In genomic region chr3:75394562-75395360, GRCh38 we compare ENCODE assay signal across 7 cellular contexts.
DNase-seq lines count a peak whose midpoint lies in the region; ATAC-seq, FAIRE-seq and TF ChIP-seq lines count a peak whose summit lies in the region.
"Not testable (repeated sequence)": the region's sequence is repeated elsewhere in the genome, so short reads cannot be mapped to it uniquely, and the experiment has no call there.

No MANE protein-coding gene starts in this region.

- not testable (repeated sequence) for H3K27me3 Mint-ChIP-seq in nephron progenitor cell (ENCODE audit: low read depth, poor library complexity)

- H3K9me3 Mint-ChIP-seq in nephron progenitor cell, result peaks cover 13% of the 10 kb centered on the region

- intact Hi-C loops in colonic mucosa (cut with DNase I); right cardiac atrium (cut with DNase I); lower lobe of right lung (cut with DNase I): not testable (repeated sequence)

- TF ChIP-seq CTCF in colonic mucosa (IDR thresholded peaks at IDR 0.05); cardiac muscle cell (IDR thresholded peaks at IDR 0.05; ENCODE audit: low read depth, low read length); lower lobe of right lung (IDR thresholded peaks at IDR 0.05); nephron progenitor cell (IDR thresholded peaks at IDR 0.05): not testable (repeated sequence)

- H3K4me1 Mint-ChIP-seq in nephron progenitor cell, result peaks cover 31% of the 10 kb centered on the region

- DNase-seq in amniotic epithelial cell (ENCODE audit: low read depth), result peak; percentile 4
- peak; percentile 22 for DNase-seq in colonic mucosa
- peak; percentile 7 to 29 for DNase-seq in cardiac muscle cell (ENCODE audit: low read depth in 1 of 2, low spot score in 1 of 2)
- DNase-seq in right cardiac atrium, result peak in 2 of 3 donors; percentile 36 to 69
- DNase-seq in lower lobe of right lung, nephron progenitor cell: not testable (repeated sequence)
- peak; percentile 1 for DNase-seq in small intestine

- H3K36me3 ChIP-seq in colonic mucosa; cardiac muscle cell; lower lobe of right lung; small intestine (ENCODE audit: control insufficient read depth in 2 of 2, insufficient read depth in 2 of 2, low read length in 2 of 2): not testable (repeated sequence)

- 63% methylated on average over 15 of the region's 15 CpGs for WGBS in right cardiac atrium
- 68 to 76% (median 68%) methylated on average over 15 of the region's 15 CpGs for WGBS in small intestine, 3 donors

- not testable (repeated sequence) for H3K4me3 Mint-ChIP-seq in nephron progenitor cell

- not testable (repeated sequence) for ATAC-seq in right cardiac atrium, lower lobe of right lung

- H3K36me3 Mint-ChIP-seq in nephron progenitor cell (ENCODE audit: low read depth), result peaks cover 26% of the 10 kb centered on the region

- H3K4me1 ChIP-seq in colonic mucosa; right cardiac atrium (ENCODE audit: control insufficient read depth, insufficient read depth, low read length); lower lobe of right lung; small intestine (ENCODE audit: control insufficient read depth in 2 of 2, insufficient read depth in 1 of 2, low read depth in 1 of 2, low read length in 1 of 2): not testable (repeated sequence)
- peaks cover 11% of the 10 kb centered on the region for H3K4me1 ChIP-seq in cardiac muscle cell (ENCODE audit: low read depth)

- H3K27ac ChIP-seq in colonic mucosa, result not testable (repeated sequence)
- H3K27ac ChIP-seq in cardiac muscle cell, result peak overlapping the region; percentile 62
- H3K27ac ChIP-seq in right cardiac atrium (ENCODE audit: low read length), result peak overlapping the region; percentile 44
- peak overlapping the region; percentile 38 for H3K27ac ChIP-seq in lower lobe of right lung
- peak overlapping the region in 1 of 2 donors; percentile 10 for H3K27ac ChIP-seq in small intestine (ENCODE audit: low read depth in 1 of 2, low read length in 1 of 2)

- not testable (repeated sequence) for H3K4me3 ChIP-seq in colonic mucosa; cardiac muscle cell; right cardiac atrium (ENCODE audit: low read length); lower lobe of right lung; small intestine (ENCODE audit: low read depth in 1 of 2, low read length in 2 of 2)

- not testable (repeated sequence) for H3K9me3 ChIP-seq in colonic mucosa; cardiac muscle cell (ENCODE audit: low read depth); right cardiac atrium (ENCODE audit: control insufficient read depth, low read length); lower lobe of right lung; small intestine (ENCODE audit: control insufficient read depth, low read depth)

- not testable (repeated sequence) for H3K9ac ChIP-seq in colonic mucosa (ENCODE audit: low read depth in 2 of 2, low read length in 2 of 2)

- H3K27ac Mint-ChIP-seq in nephron progenitor cell, result peak overlapping the region; percentile 72

- H3K27me3 ChIP-seq in colonic mucosa; cardiac muscle cell; right cardiac atrium (ENCODE audit: control insufficient read depth, insufficient read depth); lower lobe of right lung (ENCODE audit: low read depth); small intestine (ENCODE audit: control insufficient read depth in 2 of 2, insufficient read depth in 2 of 2, low read length in 2 of 2): not testable (repeated sequence)

- FAIRE-seq in small intestine (lab: Jason Lieb, UNC), result not testable (repeated sequence)
